8 cellular contexts compared by ENCODE assay signal in the genomic region with DNA sequence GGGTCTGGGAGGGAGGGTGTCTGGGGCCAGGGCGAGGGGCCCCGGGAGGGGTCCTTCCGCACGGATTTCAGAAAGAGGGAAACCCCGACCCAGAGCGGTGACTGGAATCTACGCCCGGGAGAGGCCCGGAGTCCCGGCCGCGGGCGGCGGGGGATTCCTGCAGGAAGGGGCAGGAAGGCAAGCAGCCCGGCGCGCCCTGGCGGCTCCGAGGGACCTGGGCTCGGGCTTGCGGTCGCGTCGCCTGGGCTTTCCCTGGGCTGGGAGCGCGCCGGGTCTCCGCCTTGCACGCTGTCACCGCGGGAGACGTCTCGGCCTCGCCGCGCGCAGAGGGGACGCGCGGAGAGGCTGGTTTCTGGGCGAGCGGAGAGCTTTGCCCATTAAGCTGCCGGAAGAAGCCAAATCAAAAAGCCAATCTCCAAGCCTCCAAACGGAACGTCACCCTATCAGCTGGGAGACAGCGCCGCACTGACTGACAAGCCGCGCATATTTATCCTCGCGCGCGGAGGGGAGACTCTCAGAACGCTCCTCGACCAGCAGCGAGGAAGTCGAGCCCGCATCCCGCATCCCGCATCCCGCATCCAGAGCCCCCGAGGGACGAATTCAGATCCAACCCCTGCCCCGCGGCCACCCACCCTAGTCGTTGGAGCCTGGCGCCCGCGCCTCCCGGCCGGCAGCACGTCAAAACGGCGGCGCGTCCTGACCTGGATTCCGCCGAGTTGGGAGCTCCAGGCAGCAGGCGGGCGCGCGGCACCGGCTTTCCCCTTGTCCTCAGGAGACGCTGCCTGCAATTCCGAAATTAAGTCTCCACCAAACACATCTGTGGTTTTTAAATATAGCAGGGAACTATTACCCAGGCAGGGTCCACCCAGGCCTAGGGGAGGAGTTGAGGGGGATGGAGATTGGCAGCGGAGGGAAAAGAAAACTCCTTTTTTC. TPM values are rescaled to one million over a fixed set of nuclear protein-coding genes. Genes with fewer than 3 reads are reported as not detected.
A peak's percentile ranks its signal among the peaks of the same experiment; 100 is the strongest.
DNase-seq lines count a peak whose midpoint lies in the region; ATAC-seq and TF ChIP-seq lines count a peak whose summit lies in the region.

A gene with protein sequence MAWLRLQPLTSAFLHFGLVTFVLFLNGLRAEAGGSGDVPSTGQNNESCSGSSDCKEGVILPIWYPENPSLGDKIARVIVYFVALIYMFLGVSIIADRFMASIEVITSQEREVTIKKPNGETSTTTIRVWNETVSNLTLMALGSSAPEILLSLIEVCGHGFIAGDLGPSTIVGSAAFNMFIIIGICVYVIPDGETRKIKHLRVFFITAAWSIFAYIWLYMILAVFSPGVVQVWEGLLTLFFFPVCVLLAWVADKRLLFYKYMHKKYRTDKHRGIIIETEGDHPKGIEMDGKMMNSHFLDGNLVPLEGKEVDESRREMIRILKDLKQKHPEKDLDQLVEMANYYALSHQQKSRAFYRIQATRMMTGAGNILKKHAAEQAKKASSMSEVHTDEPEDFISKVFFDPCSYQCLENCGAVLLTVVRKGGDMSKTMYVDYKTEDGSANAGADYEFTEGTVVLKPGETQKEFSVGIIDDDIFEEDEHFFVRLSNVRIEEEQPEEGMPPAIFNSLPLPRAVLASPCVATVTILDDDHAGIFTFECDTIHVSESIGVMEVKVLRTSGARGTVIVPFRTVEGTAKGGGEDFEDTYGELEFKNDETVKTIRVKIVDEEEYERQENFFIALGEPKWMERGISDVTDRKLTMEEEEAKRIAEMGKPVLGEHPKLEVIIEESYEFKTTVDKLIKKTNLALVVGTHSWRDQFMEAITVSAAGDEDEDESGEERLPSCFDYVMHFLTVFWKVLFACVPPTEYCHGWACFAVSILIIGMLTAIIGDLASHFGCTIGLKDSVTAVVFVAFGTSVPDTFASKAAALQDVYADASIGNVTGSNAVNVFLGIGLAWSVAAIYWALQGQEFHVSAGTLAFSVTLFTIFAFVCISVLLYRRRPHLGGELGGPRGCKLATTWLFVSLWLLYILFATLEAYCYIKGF (minus strand): TSS at position 344 of the 933 bp plus-strand sequence. CDS start 20,529 bp downstream, outside the sequence.

- H3K4me1 ChIP-seq in GM23338 (ENCODE audit: insufficient read depth) = peaks cover 26% of the 10 kb centered on the region
- peaks cover 7% of the 10 kb centered on the region in 2 donors for H3K4me1 ChIP-seq in ascending aorta
- H3K4me1 ChIP-seq in prostate gland (replicated peaks) = no peaks in the 10 kb centered on the region

- ATAC-seq in GM23338 = peak; percentile 63
- no peak for ATAC-seq in HG03108 (IDR thresholded peaks at IDR 0.05; ENCODE audit: unreplicated experiment)

- peak within 1 kb of the TSS; percentile 100 for H3K4me2 ChIP-seq in GM23338

- H3K9me3 Mint-ChIP-seq in GM23338 = no peaks in the 10 kb centered on the region; the same call in 2 of the 3 replicates

- H3K27me3 Mint-ChIP-seq in GM23338 (ENCODE audit: insufficient read depth, low read depth, poor library complexity) = peaks cover 44% of the 10 kb centered on the region

- H3F3A ChIP-seq in GM23338 (replicated peaks; ENCODE audit: low read depth) = no peaks in the 10 kb centered on the region

- H3K9me2 ChIP-seq in GM23338 (ENCODE audit: insufficient read depth) = peaks cover 12% of the 10 kb centered on the region

- peaks cover 26% of the 10 kb centered on the region for H3K4me1 Mint-ChIP-seq in GM23338

- H3K4me3 ChIP-seq in GM23338 = peak within 1 kb of the TSS; percentile 88
- peak within 1 kb of the TSS; percentile 51 to 64 for H3K4me3 ChIP-seq in ascending aorta
- H3K4me3 ChIP-seq in prostate gland = peak within 1 kb of the TSS; percentile 18 to 35

- H3K27ac Mint-ChIP-seq in GM23338 = no peak within 1 kb of the TSS

- DNase-seq in DMS 273 treated with DMSO at 0.1 percent for 48 hours (lab: John Stamatoyannopoulos, UW) (peak; percentile 43), GM23338 (ENCODE audit: low spot score) (peak; percentile 69), NCI-H2227 treated with DMSO at 0.1 percent for 48 hours (lab: John Stamatoyannopoulos, UW) (peak; percentile 60), ascending aorta (ENCODE audit: low spot score in 2 of 2) (no peak), hepatic stellate cell (ENCODE audit: low spot score) (peak; percentile 43), prostate gland (ENCODE audit: low spot score) (peak; percentile 20), AML-193 (lab: John Stamatoyannopoulos, UW) (no peak)

- H3K27ac ChIP-seq in GM23338 (ENCODE audit: low read depth) (no peak within 1 kb of the TSS), ascending aorta (no peak within 1 kb of the TSS), prostate gland (no peak within 1 kb of the TSS)

- H3K27me3 ChIP-seq in GM23338 (ENCODE audit: insufficient read depth) (peaks cover 58% of the 10 kb centered on the region), ascending aorta (no peaks in the 10 kb centered on the region), prostate gland (replicated peaks; ENCODE audit: insufficient read depth) (peaks cover 3% of the 10 kb centered on the region)

- under 1% methylated on average over 58 of the region's 86 CpGs for WGBS in prostate gland

- TF ChIP-seq POLR2A in prostate gland (IDR thresholded peaks at IDR 0.05) = no peak

- TF ChIP-seq CTCF in GM23338 (conservative IDR thresholded peaks at IDR 0.05; ENCODE audit: low read depth in 2 of 2) = no peak
- TF ChIP-seq CTCF in ascending aorta (IDR thresholded peaks at IDR 0.05) = no peak
- no peak for TF ChIP-seq CTCF in prostate gland (IDR thresholded peaks at IDR 0.05)

- peak within 1 kb of the TSS; percentile 85 for H3K4me3 Mint-ChIP-seq in GM23338

- H2AFZ ChIP-seq in GM23338 = peak within 1 kb of the TSS; percentile 96

- H3K36me3 Mint-ChIP-seq in GM23338 (ENCODE audit: low read depth) = no peaks in the 10 kb centered on the region; the same call in 2 of the 3 replicates

- H3K36me3 ChIP-seq in GM23338 (ENCODE audit: insufficient read depth) (no peaks in the 10 kb centered on the region; the same call in 1 of the 2 replicates), ascending aorta (no peaks in the 10 kb centered on the region), prostate gland (no peaks in the 10 kb centered on the region)

- H3K9me3 ChIP-seq in ascending aorta (no peaks in the 10 kb centered on the region), prostate gland (no peaks in the 10 kb centered on the region)

- no peaks in the 10 kb centered on the region for H3K79me2 ChIP-seq in GM23338 (replicated peaks; ENCODE audit: insufficient read depth)

- intact Hi-C loops in ascending aorta (cut with DNase I) (no loop called here), prostate gland (cut with DNase I) (no loop called here)

- H4K20me1 ChIP-seq in GM23338 (replicated peaks; ENCODE audit: insufficient read depth) = no peaks in the 10 kb centered on the region

TF ChIP-seq in GM23338, 12 proteins besides CTCF, POLR2A, EP300 and RAD21:
- no peak for TF ChIP-seq EZH2phosphoT487 (IDR thresholded peaks at IDR 0.05; ENCODE audit: unreplicated experiment)
- no peak for TF ChIP-seq STAT1 (IDR thresholded peaks at IDR 0.05; ENCODE audit: unreplicated experiment)
- no peak for TF ChIP-seq ZNF331 (CRISPR knock-in tag; IDR thresholded peaks at IDR 0.05; ENCODE audit: low read depth)
- peak; percentile 5 for TF ChIP-seq EZH2 (IDR thresholded peaks at IDR 0.05; ENCODE audit: low read depth, unreplicated experiment)
- no peak for TF ChIP-seq POLR2AphosphoS5 (IDR thresholded peaks at IDR 0.05; ENCODE audit: low read depth)
- TF ChIP-seq, protein P1, sequence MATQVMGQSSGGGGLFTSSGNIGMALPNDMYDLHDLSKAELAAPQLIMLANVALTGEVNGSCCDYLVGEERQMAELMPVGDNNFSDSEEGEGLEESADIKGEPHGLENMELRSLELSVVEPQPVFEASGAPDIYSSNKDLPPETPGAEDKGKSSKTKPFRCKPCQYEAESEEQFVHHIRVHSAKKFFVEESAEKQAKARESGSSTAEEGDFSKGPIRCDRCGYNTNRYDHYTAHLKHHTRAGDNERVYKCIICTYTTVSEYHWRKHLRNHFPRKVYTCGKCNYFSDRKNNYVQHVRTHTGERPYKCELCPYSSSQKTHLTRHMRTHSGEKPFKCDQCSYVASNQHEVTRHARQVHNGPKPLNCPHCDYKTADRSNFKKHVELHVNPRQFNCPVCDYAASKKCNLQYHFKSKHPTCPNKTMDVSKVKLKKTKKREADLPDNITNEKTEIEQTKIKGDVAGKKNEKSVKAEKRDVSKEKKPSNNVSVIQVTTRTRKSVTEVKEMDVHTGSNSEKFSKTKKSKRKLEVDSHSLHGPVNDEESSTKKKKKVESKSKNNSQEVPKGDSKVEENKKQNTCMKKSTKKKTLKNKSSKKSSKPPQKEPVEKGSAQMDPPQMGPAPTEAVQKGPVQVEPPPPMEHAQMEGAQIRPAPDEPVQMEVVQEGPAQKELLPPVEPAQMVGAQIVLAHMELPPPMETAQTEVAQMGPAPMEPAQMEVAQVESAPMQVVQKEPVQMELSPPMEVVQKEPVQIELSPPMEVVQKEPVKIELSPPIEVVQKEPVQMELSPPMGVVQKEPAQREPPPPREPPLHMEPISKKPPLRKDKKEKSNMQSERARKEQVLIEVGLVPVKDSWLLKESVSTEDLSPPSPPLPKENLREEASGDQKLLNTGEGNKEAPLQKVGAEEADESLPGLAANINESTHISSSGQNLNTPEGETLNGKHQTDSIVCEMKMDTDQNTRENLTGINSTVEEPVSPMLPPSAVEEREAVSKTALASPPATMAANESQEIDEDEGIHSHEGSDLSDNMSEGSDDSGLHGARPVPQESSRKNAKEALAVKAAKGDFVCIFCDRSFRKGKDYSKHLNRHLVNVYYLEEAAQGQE (IDR thresholded peaks at IDR 0.05; ENCODE audit: unreplicated experiment) = no peak
- no peak for TF ChIP-seq NANOG (IDR thresholded peaks at IDR 0.05; ENCODE audit: borderline replicate concordance)

RNA-seq across cellular contexts. Expression of the gene that starts here (rescaled TPM):
- total RNA-seq in GM23338 (2014; rRNA removed; shearing (Covaris generic)) = 1.9 and 2.0 TPM in 2 replicates
- 0.31 and 0.82 TPM in 2 replicates for polyA plus RNA-seq in GM23338 (2016; fragmentation: Nextera tagmentation; extraction: Ambion mirVana)
- total RNA-seq in ascending aorta = not detected
- under 1 TPM; 0.62 to 0.77 TPM for total RNA-seq in prostate gland

Comparison
In these comparisons a context has a peak if more than half of its experiments do, and no peak if none do; other contexts are left out.
1. Peak in DNase-seq and H3K4me3 ChIP-seq in prostate gland; RNA of the gene not detected or under 1 TPM.
2. DNase-seq: peak in DMS 273 treated with DMSO at 0.1 percent for 48 hours (single experiment), GM23338 (single experiment), NCI-H2227 treated with DMSO at 0.1 percent for 48 hours (single experiment) and hepatic stellate cell (single experiment); none in ascending aorta (0 of 2) and AML-193 (0 of 2).
3. H3K4me3 ChIP-seq: peak in every context shown above with its lines; median percentile 88 in GM23338; 58 in ascending aorta; 26 in prostate gland.